18 cellular contexts compared by ENCODE assay signal in the genomic region with DNA sequence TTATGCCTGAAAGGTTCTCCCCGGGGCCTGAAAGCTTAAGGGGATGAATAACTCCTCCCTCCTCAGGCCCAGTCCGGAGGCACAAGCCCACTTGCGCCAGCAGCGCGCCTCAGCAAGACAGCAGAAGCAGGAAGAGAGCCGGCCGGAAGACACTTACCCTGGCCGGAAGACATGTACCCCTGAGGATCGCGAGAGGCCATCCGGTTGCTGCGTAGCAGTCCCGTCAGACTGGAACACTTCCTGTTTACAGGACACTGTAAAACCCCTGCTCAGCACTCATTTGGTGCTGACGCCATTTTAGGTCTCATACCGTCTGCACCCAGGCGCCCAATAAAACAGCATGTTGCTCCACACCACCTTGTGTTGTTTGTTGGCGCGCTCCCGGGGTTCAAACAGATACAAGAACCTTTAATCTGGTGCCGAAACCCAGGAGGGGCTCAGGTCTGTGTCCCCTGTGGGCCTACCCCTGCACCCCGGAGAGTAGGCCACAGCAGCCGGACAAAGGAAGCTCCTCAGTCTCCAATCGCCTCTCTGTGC. TPM values are rescaled to one million over a fixed set of nuclear protein-coding genes. Genes with fewer than 3 reads are reported as not detected.
DNase-seq lines count a peak whose midpoint lies in the region; ATAC-seq and TF ChIP-seq lines count a peak whose summit lies in the region.
"Had no signal": no experiment of that assay in that cellular context is flagged by ENCODE, and none has a peak within 500 bp of the region (broad histone marks: within the 10 kb centered on the region; RNA-seq: fewer than 3 reads in every experiment).

No MANE protein-coding gene starts in this region.

- H3K27me3 ChIP-seq in lung (ENCODE audit: control insufficient read depth, insufficient read depth) = no peaks in the 10 kb centered on the region
- H3K27me3 ChIP-seq in testis = no peaks in the 10 kb centered on the region
- H3K27me3 ChIP-seq: BLaER1 had no signal

- TF ChIP-seq POLR2A in testis (IDR thresholded peaks at IDR 0.05) = no peak

- H3K4me3 ChIP-seq in coronary artery (no peak overlapping the region), lung (no peak overlapping the region), testis (peak overlapping the region; percentile 19 to 36)
- H3K4me3 ChIP-seq: BLaER1, HAP-1 had no signal

- H3K9me3 ChIP-seq in lung (ENCODE audit: control insufficient read depth in 2 of 2, insufficient read depth in 1 of 2, low read length in 1 of 2) = peaks cover 0 to 14% of the 10 kb centered on the region in 2 donors
- no peaks in the 10 kb centered on the region for H3K9me3 ChIP-seq in testis
- H3K9me3 ChIP-seq: Caco-2, HAP-1 had no signal

- ATAC-seq in lung (ENCODE audit: insufficient read depth, low FRiP score) (no peak), HG03469 (IDR thresholded peaks at IDR 0.05; ENCODE audit: unreplicated experiment) (no peak)

- H3K4me1 ChIP-seq in lung (ENCODE audit: control insufficient read depth in 2 of 2, insufficient read depth in 2 of 2, low read length in 2 of 2) = no peaks in the 10 kb centered on the region
- no peaks in the 10 kb centered on the region for H3K4me1 ChIP-seq in testis
- H3K4me1 ChIP-seq: BLaER1, Caco-2, HAP-1 had no signal

- H3K27ac ChIP-seq in coronary artery (no peak overlapping the region), lung (ENCODE audit: low read depth in 1 of 2, low read length in 1 of 2) (no peak overlapping the region), testis (no peak overlapping the region), caudate nucleus (ENCODE audit: low read depth, low read length) (no peak overlapping the region)
- H3K27ac ChIP-seq: BLaER1 had no signal

- intact Hi-C loops in testis (cut with DNase I; ENCODE audit: low total_unique reads) = no loop called here

- peak; percentile 42 for DNase-seq in activated CD8-positive, alpha-beta memory T cell treated with anti-CD3 and anti-CD28 coated beads for 24 hours
- no peak for DNase-seq in activated CD8-positive, alpha-beta memory T cell treated with anti-CD3 and anti-CD28 coated beads, Interleukin-2, amount 50 U/mL, for 4 hours
- DNase-seq in coronary artery (ENCODE audit: low spot score) (peak; percentile 57), lung (ENCODE audit: low spot score) (peak; percentile 25), testis (peak; percentile 61), caudate nucleus (lab: John Stamatoyannopoulos, UW) (no peak), RKO (ENCODE audit: low spot score) (no peak)
- DNase-seq: 8988T; AML-193; Caco-2; CD8-positive, alpha-beta memory T cell; DND-41; GF-D8; HFFc6 had no signal

- H3K36me3 ChIP-seq in lung (ENCODE audit: control insufficient read depth in 2 of 2, insufficient read depth in 2 of 2, low read length in 2 of 2) (no peaks in the 10 kb centered on the region), testis (ENCODE audit: low read depth, missing control alignments) (no peaks in the 10 kb centered on the region)
- H3K36me3 ChIP-seq: HAP-1 had no signal

- WGBS in lung, 2 donors = 95 to 97% methylated on average over 23 of the region's 23 CpGs
- WGBS in testis, 2 donors = 72 to 83% methylated on average over 16 to 23 of the region's 23 CpGs

- TF ChIP-seq CTCF in coronary artery (IDR thresholded peaks at IDR 0.05) (no peak), lung (IDR thresholded peaks at IDR 0.05; ENCODE audit: control extremely low read depth, extremely low read depth) (no peak), testis (IDR thresholded peaks at IDR 0.05) (no peak)

RNA-seq across cellular contexts. Expression of a gene that starts 30.3 kb away (rescaled TPM):
- not detected for total RNA-seq in lung
- not detected for polyA plus RNA-seq in lung
- total RNA-seq in testis = not detected
- polyA plus RNA-seq in testis (ENCODE audit: insufficient read depth, low read depth, low replicate concordance) = not detected
- total RNA-seq: Caco-2; CD8-positive, alpha-beta memory T cell; H1; HFFc6 had no signal
- polyA plus RNA-seq: CD8-positive, alpha-beta memory T cell; H1 had no signal

RNA-seq across cellular contexts. Expression of a gene that starts 45.5 kb away (rescaled TPM):
- total RNA-seq in lung (10 to 100 TPM; 21.9 to 43.4 TPM), testis (10 to 100 TPM; 61.6 to 71.1 TPM)
- polyA plus RNA-seq in lung (1 to 10 TPM; 8.2 to 9.2 TPM), testis (ENCODE audit: insufficient read depth, low read depth, low replicate concordance) (45.0 TPM)

Comparison
In these comparisons a context has a peak if more than half of its experiments do, and no peak if none do; other contexts are left out.
1. DNase-seq: peak in activated CD8-positive, alpha-beta memory T cell treated with anti-CD3 and anti-CD28 coated beads for 24 hours (single experiment), coronary artery (single experiment), lung (single experiment) and testis (single experiment); none in activated CD8-positive, alpha-beta memory T cell treated with anti-CD3 and anti-CD28 coated beads, Interleukin-2, amount 50 U/mL, for 4 hours (single experiment), caudate nucleus (0 of 61) and RKO (single experiment).
2. H3K4me3 ChIP-seq: peak in testis (2 of 2); none in coronary artery (single experiment) and lung (single experiment).